ENCODE assay signal across 34 cellular contexts in genomic region chr6:115854866-115855665, GRCh38.
"Had no signal": no experiment of that assay in that cellular context is flagged by ENCODE, and none has a peak within 500 bp of the region (broad histone marks: within the 10 kb centered on the region; RNA-seq: fewer than 3 reads in every experiment).

No MANE protein-coding gene starts in this region.

- DNase-seq: activated B cell treated with CpG ODN at 0.5 μM for 24 hours; activated CD4-positive, alpha-beta T cell treated with anti-CD3 and anti-CD28 coated beads for 48 hours; activated CD4-positive, alpha-beta T cell treated with anti-CD3 and anti-CD28 coated beads, Interleukin-2, amount 50 U/mL, for 1 hour; activated CD4-positive, alpha-beta T cell treated with anti-CD3 and anti-CD28 coated beads, Interleukin-2, amount 50 U/mL, for 48 hours; activated CD8-positive, alpha-beta memory T cell treated with anti-CD3 and anti-CD28 coated beads for 24 hours; activated CD8-positive, alpha-beta T cell treated with anti-CD3 and anti-CD28 coated beads for 36 hours; activated effector memory CD4-positive, alpha-beta T cell treated with Interleukin-2 at 50 U/mL for 16 hours; activated gamma-delta T cell treated with Interleukin-2 at 50 U/mL for 16 hours; activated naive CD4-positive, alpha-beta T cell treated with anti-CD3 and anti-CD28 coated beads, Interleukin-2, amount 50 U/mL, for 16 hours; activated naive CD4-positive, alpha-beta T cell treated with Interleukin-2 at 50 U/mL for 16 hours; activated T-cell treated with anti-CD3 and anti-CD28 coated beads, Interleukin-2, amount 50 U/mL, for 4 hours; amniotic stem cell; brain microvascular endothelial cell; cortex of kidney; dermis blood vessel endothelial cell; effector CD4-positive, alpha-beta T cell; effector memory CD8-positive, alpha-beta T cell; esophagus squamous epithelium; foreskin melanocyte; T-helper 17 cell; T1000; WERI-Rb-1 had no signal

- FAIRE-seq: astrocyte, bronchial epithelial cell, colon, endometrium, endothelial cell of umbilical vein had no signal

- H3K4me3 Mint-ChIP-seq: activated B cell treated with CpG ODN at 0.5 μM for 24 hours; activated CD8-positive, alpha-beta T cell treated with anti-CD3 and anti-CD28 coated beads for 36 hours; activated naive CD8-positive, alpha-beta T cell; activated T-cell treated with anti-CD3 and anti-CD28 coated beads, Interleukin-2, amount 50 U/mL, for 4 hours; activated T-helper 17 cell treated with anti-CD3 and anti-CD28 coated beads, Interleukin-2, amount 50 U/mL, for 72 hours; central memory CD8-positive, alpha-beta T cell; effector memory CD8-positive, alpha-beta T cell; T-helper 17 cell; T-helper 2 cell treated with Interferon-gamma antibody and Interleukin-4, amounts not matched to agents 5 μg/mL and 100 μg/mL, for 36 hours had no signal

- H3K27me3 ChIP-seq: brain microvascular endothelial cell, esophagus squamous epithelium, gastroesophageal sphincter had no signal

- H3K36me3 ChIP-seq: brain microvascular endothelial cell, esophagus squamous epithelium, gastroesophageal sphincter, WERI-Rb-1 had no signal

- H3K27ac ChIP-seq: brain microvascular endothelial cell, epithelial cell of prostate, esophagus squamous epithelium, gastroesophageal sphincter, WERI-Rb-1 had no signal

- H3K4me1 Mint-ChIP-seq: activated B cell treated with CpG ODN at 0.5 μM for 24 hours; activated T-helper 17 cell treated with anti-CD3 and anti-CD28 coated beads, Interleukin-2, amount 50 U/mL, for 72 hours; central memory CD8-positive, alpha-beta T cell; T-helper 17 cell had no signal

- H3K27ac Mint-ChIP-seq: activated B cell treated with CpG ODN at 0.5 μM for 24 hours; activated CD8-positive, alpha-beta T cell treated with anti-CD3 and anti-CD28 coated beads for 36 hours; activated naive CD8-positive, alpha-beta T cell; activated T-helper 17 cell treated with anti-CD3 and anti-CD28 coated beads, Interleukin-2, amount 50 U/mL, for 72 hours; effector memory CD8-positive, alpha-beta T cell; T-helper 17 cell; T-helper 2 cell treated with Interferon-gamma antibody and Interleukin-4, amounts not matched to agents 5 μg/mL and 100 μg/mL, for 36 hours had no signal

- H3K4me1 ChIP-seq: esophagus squamous epithelium, gastroesophageal sphincter had no signal

- ATAC-seq: activated CD4-positive, CD25-positive, alpha-beta regulatory T cell treated with anti-CD3 and anti-CD28 coated beads, Interleukin-2, amount 50 U/mL, for 24 hours; activated CD8-positive, alpha-beta T cell treated with anti-CD3 and anti-CD28 coated beads for 36 hours; activated T-cell treated with anti-CD3 and anti-CD28 coated beads, Interleukin-2, amount 50 U/mL, for 4 hours; activated T-helper 17 cell treated with anti-CD3 and anti-CD28 coated beads, Interleukin-2, amount 50 U/mL, for 72 hours; effector memory CD8-positive, alpha-beta T cell; gastroesophageal sphincter; T-helper 17 cell had no signal

- H3K4me3 ChIP-seq: esophagus squamous epithelium, gastroesophageal sphincter had no signal

- H3K27me3 Mint-ChIP-seq: activated B cell treated with CpG ODN at 0.5 μM for 24 hours; activated CD8-positive, alpha-beta T cell treated with anti-CD3 and anti-CD28 coated beads for 36 hours; activated naive CD8-positive, alpha-beta T cell; central memory CD8-positive, alpha-beta T cell; effector memory CD8-positive, alpha-beta T cell; T-helper 17 cell had no signal

- H3K36me3 Mint-ChIP-seq: activated naive CD8-positive, alpha-beta T cell had no signal
